In genomic region chr1:37514350-37515184, GRCh38 we compare ENCODE assay signal across 8 cellular contexts. TPM values are rescaled to one million over a fixed set of nuclear protein-coding genes. Genes with fewer than 3 reads are reported as not detected.
DNase-seq lines count a peak whose midpoint lies in the region; ATAC-seq and TF ChIP-seq lines count a peak whose summit lies in the region.

Gene MEAF6 (minus strand): TSS chr1:37514766. CDS start chr1:37514746, 20 bp downstream.

- H3K4me1 ChIP-seq in CD8-positive, alpha-beta memory T cell (ENCODE audit: insufficient read depth, low read length), result peaks cover 27% of the 10 kb centered on the region

- TF ChIP-seq CTCF in mesothelial cell of epicardium (IDR thresholded peaks at IDR 0.05; ENCODE audit: unreplicated experiment), result peak; percentile 72

- peak within 1 kb of the TSS; percentile 81 for H3K4me3 ChIP-seq in CD8-positive, alpha-beta memory T cell (ENCODE audit: low read length)

- no peaks in the 10 kb centered on the region for H3K27me3 Mint-ChIP-seq in CD8-positive, alpha-beta memory T cell
- peaks cover 3% of the 10 kb centered on the region for H3K27me3 Mint-ChIP-seq in mesothelial cell of epicardium (ENCODE audit: low read depth)

- ATAC-seq in GM19397 (IDR thresholded peaks at IDR 0.05; ENCODE audit: unreplicated experiment) (peak; percentile 88), HG03571 (IDR thresholded peaks at IDR 0.05; ENCODE audit: unreplicated experiment) (peak; percentile 85)

- peak within 1 kb of the TSS; percentile 96 to 100 (median 99) for H3K4me3 Mint-ChIP-seq in CD8-positive, alpha-beta memory T cell
- H3K4me3 Mint-ChIP-seq in mesothelial cell of epicardium, result peak within 1 kb of the TSS; percentile 93

- no peaks in the 10 kb centered on the region for H3K27me3 ChIP-seq in CD8-positive, alpha-beta memory T cell (ENCODE audit: insufficient read depth, low read length, poor library complexity, severe bottlenecking)

- peak; percentile 81 to 88 (median 84) for DNase-seq in CD8-positive, alpha-beta memory T cell
- DNase-seq in NOMO-1 treated with DMSO at 0.1 percent for 48 hours (lab: John Stamatoyannopoulos, UW; ENCODE audit: unreplicated experiment), result peak; percentile 87
- peak; percentile 51 for DNase-seq in activated CD8-positive, alpha-beta memory T cell treated with anti-CD3 and anti-CD28 coated beads, Interleukin-2, amount 50 U/mL, for 1 hour (ENCODE audit: extremely low read depth)
- DNase-seq in mesothelial cell of epicardium (ENCODE audit: low spot score in 2 of 2, unreplicated experiment in 2 of 2), result peak; percentile 87 to 92
- peak; percentile 75 to 78 for DNase-seq in stimulated activated CD8-positive, alpha-beta memory T cell treated with anti-CD3 and anti-CD28 coated beads, Interleukin-15, amount 100 ng/mL, for 48 hours (ENCODE audit: low read depth in 2 of 2)

- H3K27ac Mint-ChIP-seq in CD8-positive, alpha-beta memory T cell, result peak within 1 kb of the TSS; percentile 97 to 100 (median 99)
- H3K27ac Mint-ChIP-seq in mesothelial cell of epicardium, result peak within 1 kb of the TSS; percentile 94

- POLR2A ChIA-PET in CD8-positive, alpha-beta memory T cell (lab: Charles Lee), result interaction anchor here (0.6 to 3.3 kb wide), 7 partner anchors 27 to 176 kb away, joined by 3 to 29 read pairs (median 7); partner anchors contain the start of genes SNIP1 and ZC3H12A

- H3K4me1 Mint-ChIP-seq in CD8-positive, alpha-beta memory T cell, result peaks cover 45 to 55% (median 49%) of the 10 kb centered on the region in 3 donors
- H3K4me1 Mint-ChIP-seq in mesothelial cell of epicardium, result peaks cover 17% of the 10 kb centered on the region

- CTCF ChIA-PET in CD8-positive, alpha-beta memory T cell (lab: Charles Lee), result interaction anchor here (0.6 to 3.4 kb wide), 26 partner anchors 9 to 346 kb away, joined by 3 to 22 read pairs (median 4); partner anchors contain the start of gene SNIP1

- peak within 1 kb of the TSS; percentile 84 for H3K27ac ChIP-seq in CD8-positive, alpha-beta memory T cell (ENCODE audit: low read depth, low read length)

- no peaks in the 10 kb centered on the region for H3K36me3 ChIP-seq in CD8-positive, alpha-beta memory T cell (ENCODE audit: insufficient read depth, low read length)

- peaks cover 0 to 33% (median 5%) of the 10 kb centered on the region in 3 donors for H3K36me3 Mint-ChIP-seq in CD8-positive, alpha-beta memory T cell
- H3K36me3 Mint-ChIP-seq in mesothelial cell of epicardium, result no peaks in the 10 kb centered on the region

- no peaks in the 10 kb centered on the region for H3K9me3 Mint-ChIP-seq in CD8-positive, alpha-beta memory T cell
- H3K9me3 Mint-ChIP-seq in mesothelial cell of epicardium, result no peaks in the 10 kb centered on the region

- no peaks in the 10 kb centered on the region for H3K9me3 ChIP-seq in CD8-positive, alpha-beta memory T cell (ENCODE audit: low read length)

- in situ Hi-C loops in endometrial microvascular endothelial cells (cut with HindIII; ENCODE audit: inconsistent ontology term, low pct_unique_long_range_greater_than_20kb, low sequenced_read_pairs), result no loop called here

RNA-seq across cellular contexts. Expression of gene MEAF6, which starts in this region (rescaled TPM):
- 100 to 1,000 TPM; 102 to 113 TPM for total RNA-seq in CD8-positive, alpha-beta memory T cell
- polyA plus RNA-seq in CD8-positive, alpha-beta memory T cell, result 163 TPM
- 80.2 TPM for total RNA-seq in endometrial microvascular endothelial cells (ENCODE audit: inconsistent ontology term)
- total RNA-seq in mesothelial cell of epicardium, result 58.2 to 58.7 TPM (median 58.4 TPM) in 3 replicates

Comparison
In these comparisons a context has a peak if more than half of its experiments do, and no peak if none do; other contexts are left out.
1. Peak in every context shown above with its lines: DNase-seq, ATAC-seq, H3K4me3 ChIP-seq and H3K27ac ChIP-seq.